In genomic region chr6:105900120-105900937, GRCh38 we compare ENCODE assay signal across 11 cellular contexts.
DNase-seq lines count a peak whose midpoint lies in the region; ATAC-seq and TF ChIP-seq lines count a peak whose summit lies in the region.
"Had no signal": no experiment of that assay in that cellular context is flagged by ENCODE, and none has a peak within 500 bp of the region (broad histone marks: within the 10 kb centered on the region; RNA-seq: fewer than 3 reads in every experiment).

No MANE protein-coding gene starts in this region.

- H3K4me3 ChIP-seq in BLaER1 (no peak overlapping the region), kidney epithelial cell (ENCODE audit: low read depth, low read length) (no peak overlapping the region)

- H4K20me1 ChIP-seq in BLaER1: no peaks in the 10 kb centered on the region

- H3K9me3 Mint-ChIP-seq in activated naive CD8-positive, alpha-beta T cell treated with anti-CD3 and anti-CD28 coated beads, Interleukin-2, amount 50 U/mL, for 24 hours: no peaks in the 10 kb centered on the region

- H3K4me1 Mint-ChIP-seq in activated naive CD8-positive, alpha-beta T cell treated with anti-CD3 and anti-CD28 coated beads, Interleukin-2, amount 50 U/mL, for 24 hours: peaks cover 24% of the 10 kb centered on the region

- peaks cover 4% of the 10 kb centered on the region; the same call in 1 of the 2 replicates for H3K9me3 ChIP-seq in BLaER1

- H3K27me3 ChIP-seq in BLaER1 (no peaks in the 10 kb centered on the region), kidney epithelial cell (ENCODE audit: control insufficient read depth, insufficient read depth, low read length) (no peaks in the 10 kb centered on the region)

- H3K4me2 ChIP-seq in BLaER1: peak overlapping the region; percentile 15; the same call in 1 of the 2 replicates

- peak; percentile 94 for DNase-seq in LHCN-M2 (ENCODE audit: low read depth)
- DNase-seq in activated naive CD8-positive, alpha-beta T cell treated with anti-CD3 and anti-CD28 coated beads, Interleukin-2, amount 50 U/mL, for 24 hours: no peak
- DNase-seq in kidney epithelial cell (ENCODE audit: low read depth): peak; percentile 37
- no peak for DNase-seq in midbrain (lab: John Stamatoyannopoulos, UW)
- no peak for DNase-seq in AML-193 (lab: John Stamatoyannopoulos, UW)
- DNase-seq in SIG-M5 treated with dmso at 0.1 percent for 504 hours (lab: John Stamatoyannopoulos, UW; ENCODE audit: unreplicated experiment): no peak
- DNase-seq: substantia nigra had no signal

- peaks cover 15% of the 10 kb centered on the region for H3K27me3 Mint-ChIP-seq in activated naive CD8-positive, alpha-beta T cell treated with anti-CD3 and anti-CD28 coated beads, Interleukin-2, amount 50 U/mL, for 24 hours

- ATAC-seq in activated naive CD8-positive, alpha-beta T cell treated with anti-CD3 and anti-CD28 coated beads, Interleukin-2, amount 50 U/mL, for 24 hours: peak; percentile 65
- ATAC-seq in HG03378 (IDR thresholded peaks at IDR 0.05; ENCODE audit: unreplicated experiment): no peak
- ATAC-seq: Panc1 had no signal

- H3K27ac Mint-ChIP-seq in activated naive CD8-positive, alpha-beta T cell treated with anti-CD3 and anti-CD28 coated beads, Interleukin-2, amount 50 U/mL, for 24 hours: peak overlapping the region; percentile 83
- H3K27ac Mint-ChIP-seq: nephron had no signal

- peaks cover 38% of the 10 kb centered on the region for H3K4me1 ChIP-seq in BLaER1

- H3K27ac ChIP-seq in BLaER1: no peak overlapping the region

- H3K9ac ChIP-seq in BLaER1: no peak overlapping the region

- peak overlapping the region; percentile 45 for H3K4me3 Mint-ChIP-seq in activated naive CD8-positive, alpha-beta T cell treated with anti-CD3 and anti-CD28 coated beads, Interleukin-2, amount 50 U/mL, for 24 hours
- H3K4me3 Mint-ChIP-seq: nephron had no signal

- no peak for TF ChIP-seq CTCF in kidney epithelial cell (IDR thresholded peaks at IDR 0.05; ENCODE audit: insufficient read depth, low read length, poor library complexity, severe bottlenecking)

- H3K36me3 ChIP-seq in BLaER1 (no peaks in the 10 kb centered on the region), kidney epithelial cell (ENCODE audit: control insufficient read depth, insufficient read depth, low read length) (no peaks in the 10 kb centered on the region)

- no peaks in the 10 kb centered on the region for H3K36me3 Mint-ChIP-seq in activated naive CD8-positive, alpha-beta T cell treated with anti-CD3 and anti-CD28 coated beads, Interleukin-2, amount 50 U/mL, for 24 hours (ENCODE audit: low read depth)

Comparison
In these comparisons a context has a peak if more than half of its experiments do, and no peak if none do; other contexts are left out.
1. DNase-seq: peak in LHCN-M2 (single experiment) and kidney epithelial cell (single experiment); none in activated naive CD8-positive, alpha-beta T cell treated with anti-CD3 and anti-CD28 coated beads, Interleukin-2, amount 50 U/mL, for 24 hours (single experiment), midbrain (single experiment), AML-193 (0 of 2) and SIG-M5 treated with dmso at 0.1 percent for 504 hours (single experiment).